ENCODE assay signal across 23 cellular contexts in genomic region chr2:208249241-208249640, GRCh38. TPM values are rescaled to one million over a fixed set of nuclear protein-coding genes. Genes with fewer than 3 reads are reported as not detected.
DNase-seq lines count a peak whose midpoint lies in the region; ATAC-seq and TF ChIP-seq lines count a peak whose summit lies in the region.
"Had no signal": no experiment of that assay in that cellular context is flagged by ENCODE, and none has a peak within 500 bp of the region (broad histone marks: within the 10 kb centered on the region; RNA-seq: fewer than 3 reads in every experiment).

No MANE protein-coding gene starts in this region.

- H3K4me3 ChIP-seq in PC-9 = no peak overlapping the region
- no peak overlapping the region for H3K4me3 ChIP-seq in osteoblast (ENCODE audit: insufficient read depth, low read length)
- H3K4me3 ChIP-seq: GM12878, GM23248, HAP-1 had no signal

- H3K9me2 ChIP-seq in PC-9 (ENCODE audit: insufficient read depth) = no peaks in the 10 kb centered on the region

- H2AFZ ChIP-seq in PC-9 (no peak overlapping the region), osteoblast (ENCODE audit: low read length) (no peak overlapping the region)
- H2AFZ ChIP-seq: GM23248 had no signal

- TF ChIP-seq CTCF in C4-2B (conservative IDR thresholded peaks at IDR 0.05) (no peak), PC-9 (conservative IDR thresholded peaks at IDR 0.05) (no peak), osteoblast (IDR thresholded peaks at IDR 0.05; ENCODE audit: extremely low read depth, low read depth, low read length) (no peak)

- H3K36me3 ChIP-seq in PC-9 (ENCODE audit: low read depth) = peaks cover 69% of the 10 kb centered on the region
- no peaks in the 10 kb centered on the region for H3K36me3 ChIP-seq in osteoblast (ENCODE audit: insufficient read depth, low read length)

- no TSS peak for BruUV-seq in PC-9 (replicated peaks; lab: Mats Ljungman, UMichigan)

- H3K9me3 ChIP-seq in PC-9 (ENCODE audit: insufficient read depth, low read depth) (no peaks in the 10 kb centered on the region), osteoblast (ENCODE audit: low read depth, low read length) (no peaks in the 10 kb centered on the region)
- H3K9me3 ChIP-seq: BE2C, HAP-1 had no signal

- DNase-seq in PC-9 (no peak), astrocyte of the hippocampus (ENCODE audit: low read depth, low spot score) (peak; percentile 63), osteoblast (ENCODE audit: insufficient read length, low spot score, missing footprints) (no peak), amniotic stem cell (lab: John Stamatoyannopoulos, UW) (no peak), SIG-M5 (lab: John Stamatoyannopoulos, UW) (no peak), NCI-H2227 (lab: John Stamatoyannopoulos, UW; ENCODE audit: unreplicated experiment) (no peak)
- DNase-seq: BE2C; CD4-positive, CD25-positive, alpha-beta regulatory T cell; DMS79; GM23248; Karpas-422; NCI-H1417; NCI-H1694 treated with DMSO at 0.1 percent for 48 hours; NCI-H2107; NCI-H69 had no signal

- ATAC-seq in GM21717 (IDR thresholded peaks at IDR 0.05; ENCODE audit: unreplicated experiment) = no peak
- ATAC-seq: GM12878, Panc1, SK-N-SH treated with all-trans-retinoic acid at 6 μM for 48 hours had no signal

- H4K20me1 ChIP-seq in PC-9 (ENCODE audit: insufficient read depth) (no peaks in the 10 kb centered on the region), osteoblast (ENCODE audit: insufficient read depth, low read length) (no peaks in the 10 kb centered on the region)

- intact Hi-C loops in PC-9 (cut with micrococcal nuclease; ENCODE audit: unreplicated experiment) = no loop called here

- H3F3A ChIP-seq in PC-9 (ENCODE audit: insufficient read depth, low read depth) = peaks cover 21% of the 10 kb centered on the region; the same call in 1 of the 2 replicates

- H3K27ac ChIP-seq in C4-2B (peak overlapping the region; percentile 42; the same call in 1 of the 2 replicates), PC-9 (peak overlapping the region; percentile 95; the same call in 1 of the 2 replicates), osteoblast (ENCODE audit: low read depth, low read length) (no peak overlapping the region)
- H3K27ac ChIP-seq: GM23248 had no signal

- CTCF ChIA-PET in PC-9 (lab: Charles Lee) = no interaction called here

- H3K79me2 ChIP-seq in PC-9 (ENCODE audit: low read depth) = peaks cover 60% of the 10 kb centered on the region
- no peaks in the 10 kb centered on the region for H3K79me2 ChIP-seq in osteoblast (ENCODE audit: insufficient read depth, low read length)

- peak overlapping the region; percentile 88 for H3K4me2 ChIP-seq in PC-9
- H3K4me2 ChIP-seq in osteoblast (ENCODE audit: insufficient read depth, low read length) = peak overlapping the region; percentile 3

- POLR2A ChIA-PET in PC-9 (lab: Charles Lee; ENCODE audit: unreplicated experiment) = no interaction called here

- peaks cover 81% of the 10 kb centered on the region for H3K4me1 ChIP-seq in PC-9 (replicated peaks; ENCODE audit: insufficient read depth)
- peaks cover 24% of the 10 kb centered on the region for H3K4me1 ChIP-seq in osteoblast (ENCODE audit: insufficient read depth, low read length)
- H3K4me1 ChIP-seq: BE2C had no signal

- H3K27me3 ChIP-seq in PC-9 (ENCODE audit: insufficient read depth, low read depth) (no peaks in the 10 kb centered on the region), osteoblast (ENCODE audit: insufficient read depth, low read length) (no peaks in the 10 kb centered on the region)
- H3K27me3 ChIP-seq: BE2C had no signal

RNA-seq across cellular contexts. Expression of gene IDH1, which starts 5.6 kb away (rescaled TPM):
- total RNA-seq in PC-9 (2021) = 193 and 227 TPM in 2 replicates
- 181 and 226 TPM in 2 replicates for total RNA-seq in osteoblast

RNA-seq across cellular contexts. Expression of gene PIKFYVE, which starts 16.8 kb away (rescaled TPM):
- total RNA-seq in PC-9 (2021) = 11.7 and 14.6 TPM in 2 replicates
- 52.7 and 57.9 TPM in 2 replicates for total RNA-seq in osteoblast

RNA-seq across cellular contexts. Expression of gene C2orf80, which starts 59.4 kb away (rescaled TPM):
- not detected in 2 replicates for total RNA-seq in PC-9 (2021)
- not detected in 2 replicates for total RNA-seq in osteoblast
- total RNA-seq: CD4-positive, CD25-positive, alpha-beta regulatory T cell; GM12878; GM23248; MCF 10A; NCI-H460 had no signal
